ENCODE assay signal across 12 cellular contexts in genomic region chr1:205569411-205570172, GRCh38.
DNase-seq lines count a peak whose midpoint lies in the region; ATAC-seq and FAIRE-seq lines count a peak whose summit lies in the region.
"Had no signal": no experiment of that assay in that cellular context is flagged by ENCODE, and none has a peak within 500 bp of the region (broad histone marks: within the 10 kb centered on the region; RNA-seq: fewer than 3 reads in every experiment).

No MANE protein-coding gene starts in this region.

- no peaks in the 10 kb centered on the region for H3K9me3 Mint-ChIP-seq in T-cell
- H3K9me3 Mint-ChIP-seq: activated naive CD4-positive, alpha-beta T cell treated with anti-CD3 and anti-CD28 coated beads for 36 hours had no signal

- H3K27ac Mint-ChIP-seq in T-cell = no peak overlapping the region
- H3K27ac Mint-ChIP-seq: activated naive CD4-positive, alpha-beta T cell treated with anti-CD3 and anti-CD28 coated beads for 36 hours had no signal

- FAIRE-seq in GM19239 (lab: Jason Lieb, UNC) = no peak
- FAIRE-seq: GM18507 had no signal

- no peaks in the 10 kb centered on the region for H3K36me3 ChIP-seq in iPS-15b (ENCODE audit: control insufficient read depth, insufficient read depth, low read length)
- no peaks in the 10 kb centered on the region for H3K36me3 ChIP-seq in rectal smooth muscle tissue (ENCODE audit: control insufficient read depth, insufficient read depth, low read length)
- H3K36me3 ChIP-seq: MG63 had no signal

- H3K27me3 Mint-ChIP-seq in T-cell = peaks cover 42 to 64% of the 10 kb centered on the region in 2 donors

- H3K27ac ChIP-seq in rectal smooth muscle tissue (ENCODE audit: low read depth, low read length) = no peak overlapping the region

- no peak for ATAC-seq in T-cell (replicated peaks in 1 of 4)

- H3K4me1 ChIP-seq in iPS-15b (ENCODE audit: control insufficient read depth, insufficient read depth, low read length) (peaks cover 9% of the 10 kb centered on the region), rectal smooth muscle tissue (ENCODE audit: control insufficient read depth, insufficient read depth, low read length) (no peaks in the 10 kb centered on the region)

- POLR2A ChIA-PET in T-cell (lab: Charles Lee) = no interaction called here

- H3K9ac ChIP-seq in iPS-15b (ENCODE audit: low read depth, low read length) (no peak overlapping the region), rectal smooth muscle tissue (ENCODE audit: low read length) (no peak overlapping the region)

- peaks cover 0 to 5% (median 4%) of the 10 kb centered on the region in 3 donors for H3K4me1 Mint-ChIP-seq in T-cell

- H3K36me3 Mint-ChIP-seq in T-cell = no peaks in the 10 kb centered on the region

- H3K9me3 ChIP-seq in iPS-15b (ENCODE audit: control insufficient read depth, insufficient read depth, low read length) = no peaks in the 10 kb centered on the region
- H3K9me3 ChIP-seq: MG63 had no signal

- DNase-seq in G401 (ENCODE audit: low spot score) = peak; percentile 58
- DNase-seq in T-cell = peak in 1 of 34 experiments; percentile 22
- no peak for DNase-seq in HPDE6-E6E7 (ENCODE audit: extremely low spot score)
- no peak for DNase-seq in GM19238 (ENCODE audit: insufficient read length, low spot score)
- no peak for DNase-seq in activated CD4-positive, alpha-beta T cell treated with anti-CD3 and anti-CD28 coated beads, Interleukin-2, amount 50 U/mL, for 48 hours
- DNase-seq in GM19239 (ENCODE audit: insufficient read length, low spot score) = no peak
- DNase-seq: activated naive CD4-positive, alpha-beta T cell treated with anti-CD3 and anti-CD28 coated beads for 36 hours; DMS153; MG63 had no signal

- H3K27me3 ChIP-seq in iPS-15b (ENCODE audit: control insufficient read depth, insufficient read depth, low read length) = peaks cover 72% of the 10 kb centered on the region
- peaks cover 7% of the 10 kb centered on the region for H3K27me3 ChIP-seq in rectal smooth muscle tissue (ENCODE audit: control insufficient read depth, insufficient read depth, low read length)

- H3K4me3 ChIP-seq in iPS-15b (ENCODE audit: low read depth, low read length) (peak overlapping the region; percentile 78), rectal smooth muscle tissue (ENCODE audit: low read length) (peak overlapping the region; percentile 6)
- H3K4me3 ChIP-seq: MG63 had no signal

- CTCF ChIA-PET in T-cell (lab: Charles Lee) = interaction anchor here (0.6 to 1.6 kb wide), 4 partner anchors 45 to 348 kb away, joined by 3 to 4 read pairs (median 3); no protein-coding TSS in a partner anchor

- in situ Hi-C loops in G401 (cut with HindIII; ENCODE audit: low sequenced_read_pairs) = no loop called here

- H3K4me3 Mint-ChIP-seq in T-cell = peak overlapping the region; percentile 41 to 57 (median 51)
